Comparison of ENCODE assay signal across 2 cellular contexts in the genomic region with DNA sequence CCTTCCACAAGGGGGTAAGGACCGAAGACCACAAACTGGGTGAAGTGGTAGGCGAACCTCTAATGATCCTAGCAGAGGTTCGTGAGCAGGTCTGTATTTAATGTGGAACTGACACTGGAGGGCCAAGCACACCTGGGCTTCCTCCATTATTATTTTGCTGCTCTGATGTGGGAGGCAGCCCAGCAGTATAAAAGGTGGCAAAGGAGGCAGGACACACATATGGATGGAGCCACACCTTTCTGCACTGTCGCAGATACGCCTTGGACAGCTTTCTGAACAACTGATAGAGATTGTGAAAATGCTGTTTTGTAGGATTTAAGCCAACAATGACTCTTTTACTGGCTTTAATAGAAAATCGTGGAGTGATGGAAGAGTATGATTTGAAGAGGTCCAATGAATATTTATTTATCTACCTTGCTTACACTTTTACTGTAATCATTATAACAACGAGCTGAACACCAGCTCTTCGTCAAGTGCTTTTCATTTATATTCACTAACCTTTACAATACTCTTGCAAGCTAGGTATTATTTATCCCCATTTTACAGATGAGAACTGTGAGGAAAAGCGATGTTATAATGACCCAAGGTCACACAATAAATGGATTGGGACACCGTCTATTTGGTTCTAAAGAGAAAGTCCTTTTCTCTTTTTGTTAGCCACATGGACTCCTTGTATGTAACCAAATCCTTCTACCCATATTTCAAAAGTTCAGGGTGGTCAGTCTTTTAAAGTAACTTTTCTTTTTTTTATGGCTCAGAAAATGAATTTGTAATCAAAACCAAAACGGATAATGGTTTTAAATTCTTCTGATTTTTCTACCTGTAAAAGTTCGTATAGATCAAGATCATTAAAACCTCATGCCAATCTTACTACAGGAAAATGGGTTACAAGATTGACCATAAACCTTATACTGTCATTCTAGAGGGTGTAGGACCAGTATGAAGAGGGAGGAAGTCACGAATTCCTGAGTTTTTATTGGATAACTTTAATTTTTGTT.
TF ChIP-seq lines count a peak whose summit lies in the region.

No MANE protein-coding gene starts in this region.

TF ChIP-seq in HepG2, 621 proteins besides CTCF, POLR2A, EP300 and RAD21:
- 0 out of 2 replicates have a peak, but pooled peaks have one; percentile 75 for TF ChIP-seq TRAFD1 (CRISPR knock-in tag; IDR thresholded peaks at IDR 0.05; ENCODE audit: borderline replicate concordance)
- no peak for TF ChIP-seq ZNF556 (CRISPR knock-in tag; IDR thresholded peaks at IDR 0.05; ENCODE audit: borderline replicate concordance)
- TF ChIP-seq ZNF629 (CRISPR knock-in tag; conservative IDR thresholded peaks at IDR 0.05): peak; percentile 69
- TF ChIP-seq ZNF7 (CRISPR knock-in tag; IDR thresholded peaks at IDR 0.05): peak; percentile 98

TF ChIP-seq in H1, 55 proteins besides CTCF, POLR2A, EP300 and RAD21:
- TF ChIP-seq USF2 (IDR thresholded peaks at IDR 0.05; ENCODE audit: low read length) (no peak), SIX5 (IDR thresholded peaks at IDR 0.05; ENCODE audit: low read depth, low read length) (no peak), SP4 (IDR thresholded peaks at IDR 0.05; ENCODE audit: low read length) (no peak), SIRT6 (IDR thresholded peaks at IDR 0.05; ENCODE audit: low read length) (no peak), CBX8 (IDR thresholded peaks at IDR 0.05; ENCODE audit: borderline replicate concordance, low read depth, low read length) (no peak), CBX5 (IDR thresholded peaks at IDR 0.05; ENCODE audit: low read depth, low read length) (no peak), ZNF274 (IDR thresholded peaks at IDR 0.05; ENCODE audit: borderline replicate concordance, extremely low read depth, low read length) (no peak), YY1 (IDR thresholded peaks at IDR 0.05; ENCODE audit: low read depth, low read length) (no peak), RXRA (IDR thresholded peaks at IDR 0.05; ENCODE audit: insufficient read depth, low read depth, low read length) (no peak), E2F6 (IDR thresholded peaks at IDR 0.05) (no peak), SRF (IDR thresholded peaks at IDR 0.05; ENCODE audit: low read depth, low read length) (no peak), CREB1 (IDR thresholded peaks at IDR 0.05) (no peak)
